In the genomic region with DNA sequence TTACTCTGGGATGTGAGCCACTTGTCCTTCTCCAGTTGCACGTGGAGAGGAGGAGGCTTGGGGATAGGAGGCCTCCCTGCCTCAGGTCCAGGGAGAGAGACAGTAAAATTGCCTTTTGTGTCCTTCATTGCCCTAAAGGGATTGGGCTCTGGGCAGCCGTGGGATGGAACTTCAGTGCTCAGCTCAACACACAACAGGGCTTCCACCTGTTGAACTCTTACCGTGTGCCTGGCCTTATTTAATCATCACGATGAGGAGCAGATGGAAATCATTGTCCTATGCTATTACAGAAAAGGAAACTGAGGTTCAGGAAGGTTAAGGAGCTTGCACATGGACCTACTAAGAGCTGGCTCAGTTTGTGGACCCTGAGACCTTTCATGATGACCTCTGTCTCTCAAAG, we compare ENCODE assay signal across 22 cellular contexts.
DNase-seq lines count a peak whose midpoint lies in the region; ATAC-seq, FAIRE-seq and TF ChIP-seq lines count a peak whose summit lies in the region.
"Had no signal": no experiment of that assay in that cellular context is flagged by ENCODE, and none has a peak within 500 bp of the region (broad histone marks: within the 10 kb centered on the region; RNA-seq: fewer than 3 reads in every experiment).

No MANE protein-coding gene starts in this region.

- H3K9me3 ChIP-seq in kidney (ENCODE audit: control insufficient read depth in 1 of 2, low read length in 2 of 2) (no peaks in the 10 kb centered on the region), aorta (ENCODE audit: control insufficient read depth, low read length) (no peaks in the 10 kb centered on the region)

- 71 to 76% methylated on average over 4 of the region's 4 CpGs for WGBS in aorta, 2 donors

- H3K4me1 ChIP-seq in kidney (ENCODE audit: control insufficient read depth in 1 of 2, insufficient read depth in 1 of 2, low read depth in 1 of 2, low read length in 2 of 2) (no peaks in the 10 kb centered on the region), aorta (ENCODE audit: control insufficient read depth in 1 of 2, insufficient read depth in 2 of 2, low read length in 2 of 2) (no peaks in the 10 kb centered on the region)

- no peak for TF ChIP-seq CTCF in kidney (IDR thresholded peaks at IDR 0.05; ENCODE audit: borderline replicate concordance, extremely low read depth, insufficient read depth)

- no peaks in the 10 kb centered on the region for H3K27me3 ChIP-seq in aorta (ENCODE audit: control insufficient read depth in 1 of 2, insufficient read depth in 2 of 2, low read length in 1 of 2)

- H3K36me3 ChIP-seq in kidney (ENCODE audit: control insufficient read depth in 1 of 2, insufficient read depth in 2 of 2, low read length in 2 of 2) = no peaks in the 10 kb centered on the region
- no peaks in the 10 kb centered on the region for H3K36me3 ChIP-seq in aorta (ENCODE audit: control insufficient read depth in 1 of 2, insufficient read depth in 2 of 2, low read length in 1 of 2)

- DNase-seq in left ventricle myocardium superior = peak; percentile 2
- DNase-seq in Right ventricle myocardium inferior (ENCODE audit: missing footprints) = no peak
- peak; percentile 89 for DNase-seq in NCI-H146 (lab: John Stamatoyannopoulos, UW)
- DNase-seq in kidney = peak; percentile 24
- peak; percentile 12 to 27 for DNase-seq in aorta
- no peak for DNase-seq in HT-29 (ENCODE audit: low spot score)
- no peak for DNase-seq in NCI-H2171 (lab: John Stamatoyannopoulos, UW)
- DNase-seq: C1 segment of cervical spinal cord; CD4-positive, alpha-beta memory T cell; DMS 273 treated with DMSO at 0.1 percent for 48 hours; Karpas-422; MV-4-11; NCI-H1694; NCI-H2107; PC-9; Right ventricle myocardium superior; T-helper 1 cell had no signal

- ATAC-seq in left ventricle myocardium superior (no peak), Right ventricle myocardium inferior (no peak), aorta (ENCODE audit: low FRiP score) (no peak)
- no peak for ATAC-seq in activated CD4-positive, CD25-positive, alpha-beta regulatory T cell treated with anti-CD3 and anti-CD28 coated beads, Interleukin-2, amount 50 U/mL, for 24 hours
- ATAC-seq: HCT116, HepG2 had no signal

- no peak overlapping the region for H3K27ac ChIP-seq in kidney (ENCODE audit: low read depth in 2 of 2, low read length in 2 of 2)
- no peak overlapping the region for H3K27ac ChIP-seq in aorta (ENCODE audit: low read depth in 1 of 2, low read length in 2 of 2)
- H3K27ac ChIP-seq: HL-60, PC-9 had no signal

- no peak overlapping the region for H3K9ac ChIP-seq in kidney (ENCODE audit: low read length in 2 of 2)

- no peak for FAIRE-seq in kidney (lab: Jason Lieb, UNC)
- FAIRE-seq: GM18507, HepG2 had no signal

- intact Hi-C loops in left ventricle myocardium superior (cut with micrococcal nuclease) = no loop called here
- intact Hi-C loops in Right ventricle myocardium inferior (cut with DNase I) = no loop called here
- intact Hi-C loops in kidney (cut with DNase I) = no loop called here
- intact Hi-C loops in aorta (cut with DNase I) = no loop called here

- H3K4me3 ChIP-seq in kidney (ENCODE audit: low read length in 2 of 2) (no peak overlapping the region), aorta (ENCODE audit: low read length in 2 of 2) (no peak overlapping the region)
- H3K4me3 ChIP-seq: PC-9 had no signal

Comparison
In these comparisons a context has a peak if more than half of its experiments do, and no peak if none do; other contexts are left out.
1. DNase-seq: peak in left ventricle myocardium superior (single experiment), NCI-H146 (single experiment), kidney (single experiment) and aorta (2 of 2); none in Right ventricle myocardium inferior (single experiment), HT-29 (single experiment) and NCI-H2171 (single experiment).